Comparison of ENCODE assay signal across 32 cellular contexts in genomic region chr6:37532122-37532521, GRCh38.
"Had no signal": no experiment of that assay in that cellular context is flagged by ENCODE, and none has a peak within 500 bp of the region (broad histone marks: within the 10 kb centered on the region; RNA-seq: fewer than 3 reads in every experiment).

No MANE protein-coding gene starts in this region.

- ATAC-seq: activated CD8-positive, alpha-beta memory T cell treated with anti-CD3 and anti-CD28 coated beads, Interleukin-2, amount 10 ng/mL, durations not matched to agents 7 days and 5 days; Panc1 had no signal

- H3K9me3 ChIP-seq: ascending aorta, breast epithelium, MG63 had no signal

- H3K4me3 ChIP-seq: ascending aorta, breast epithelium, MG63 had no signal

- H3K36me3 ChIP-seq: ascending aorta, breast epithelium, MG63, WERI-Rb-1 had no signal

- H3K9me3 Mint-ChIP-seq: activated CD4-positive, alpha-beta memory T cell treated with anti-CD3 and anti-CD28 coated beads, Interleukin-2, amount 10 ng/mL, durations not matched to agents 7 days and 5 days; activated naive CD4-positive, alpha-beta T cell treated with anti-CD3 and anti-CD28 coated beads, Interleukin-2, amount 10 ng/mL, durations not matched to agents 7 days and 5 days; activated naive CD8-positive, alpha-beta T cell treated with anti-CD3 and anti-CD28 coated beads, Interleukin-2, amount 10 ng/mL, durations not matched to agents 7 days and 5 days had no signal

- H3K27me3 ChIP-seq: MG63 had no signal

- H3K27ac Mint-ChIP-seq: activated CD4-positive, alpha-beta memory T cell treated with anti-CD3 and anti-CD28 coated beads, Interleukin-2, amount 10 ng/mL, durations not matched to agents 7 days and 5 days; activated CD8-positive, alpha-beta memory T cell treated with anti-CD3 and anti-CD28 coated beads, Interleukin-2, amount 10 ng/mL, durations not matched to agents 7 days and 5 days; activated naive CD4-positive, alpha-beta T cell treated with anti-CD3 and anti-CD28 coated beads, Interleukin-2, amount 10 ng/mL, durations not matched to agents 7 days and 5 days; activated naive CD8-positive, alpha-beta T cell treated with anti-CD3 and anti-CD28 coated beads, Interleukin-2, amount 10 ng/mL, durations not matched to agents 7 days and 5 days had no signal

- H3K4me1 Mint-ChIP-seq: activated CD4-positive, alpha-beta memory T cell treated with anti-CD3 and anti-CD28 coated beads, Interleukin-2, amount 10 ng/mL, durations not matched to agents 7 days and 5 days had no signal

- H3K4me3 Mint-ChIP-seq: activated CD4-positive, alpha-beta memory T cell treated with anti-CD3 and anti-CD28 coated beads, Interleukin-2, amount 10 ng/mL, durations not matched to agents 7 days and 5 days; activated CD8-positive, alpha-beta memory T cell treated with anti-CD3 and anti-CD28 coated beads, Interleukin-2, amount 10 ng/mL, durations not matched to agents 7 days and 5 days; activated naive CD4-positive, alpha-beta T cell treated with anti-CD3 and anti-CD28 coated beads, Interleukin-2, amount 10 ng/mL, durations not matched to agents 7 days and 5 days; activated naive CD8-positive, alpha-beta T cell treated with anti-CD3 and anti-CD28 coated beads, Interleukin-2, amount 10 ng/mL, durations not matched to agents 7 days and 5 days had no signal

- H3K36me3 Mint-ChIP-seq: activated CD8-positive, alpha-beta memory T cell treated with anti-CD3 and anti-CD28 coated beads, Interleukin-2, amount 10 ng/mL, durations not matched to agents 7 days and 5 days; activated naive CD4-positive, alpha-beta T cell treated with anti-CD3 and anti-CD28 coated beads, Interleukin-2, amount 10 ng/mL, durations not matched to agents 7 days and 5 days; activated naive CD8-positive, alpha-beta T cell treated with anti-CD3 and anti-CD28 coated beads, Interleukin-2, amount 10 ng/mL, durations not matched to agents 7 days and 5 days had no signal

- DNase-seq: activated CD4-positive, alpha-beta memory T cell treated with anti-CD3 and anti-CD28 coated beads, Interleukin-2, amount 10 ng/mL, durations not matched to agents 7 days and 5 days; activated CD4-positive, alpha-beta T cell treated with anti-CD3 and anti-CD28 coated beads for 1 hour; activated CD4-positive, alpha-beta T cell treated with anti-CD3 and anti-CD28 coated beads for 48 hours; activated CD4-positive, CD25-positive, alpha-beta regulatory T cell; activated CD8-positive, alpha-beta memory T cell treated with anti-CD3 and anti-CD28 coated beads for 24 hours; activated CD8-positive, alpha-beta memory T cell treated with anti-CD3 and anti-CD28 coated beads, Interleukin-2, amount 10 ng/mL, durations not matched to agents 7 days and 5 days; activated CD8-positive, alpha-beta memory T cell treated with anti-CD3 and anti-CD28 coated beads, Interleukin-2, amount 50 U/mL, for 48 hours; activated effector memory CD4-positive, alpha-beta T cell treated with Interleukin-2 at 50 U/mL for 16 hours; activated naive CD4-positive, alpha-beta T cell treated with anti-CD3 and anti-CD28 coated beads, Interleukin-2, amount 10 ng/mL, durations not matched to agents 7 days and 5 days; activated naive CD8-positive, alpha-beta T cell treated with anti-CD3 and anti-CD28 coated beads, Interleukin-2, amount 10 ng/mL, durations not matched to agents 7 days and 5 days; activated T-cell treated with anti-CD3 and anti-CD28 coated beads, Interleukin-2, amount 50 U/mL, for 48 hours; amygdala; cerebellar nuclear complex; Kasumi-1; MG63; NCI-H1048; NCI-H1105 treated with DMSO at 0.1 percent for 48 hours; NCI-H1436; NCI-H1694; NCI-H1930; NCI-H2081 treated with DMSO at 0.1 percent for 48 hours; NCI-H226; NCI-H524 treated with DMSO at 0.1 percent for 48 hours; RPMI8226; SHP77 treated with DMSO at 0.1 percent for 48 hours; SW 1271; T-helper 1 cell; T1000; WERI-Rb-1 had no signal

- H3K27ac ChIP-seq: ascending aorta, breast epithelium, WERI-Rb-1 had no signal
